ENCODE assay signal across 8 cellular contexts in genomic region chr17:39687101-39687545, GRCh38. TPM values are rescaled to one million over a fixed set of nuclear protein-coding genes. Genes with fewer than 3 reads are reported as not detected.
DNase-seq lines count a peak whose midpoint lies in the region; ATAC-seq, FAIRE-seq and TF ChIP-seq lines count a peak whose summit lies in the region.

No MANE protein-coding gene starts in this region.

- no peaks in the 10 kb centered on the region for H3K9me1 ChIP-seq in keratinocyte (ENCODE audit: control insufficient read depth, extremely low read depth, insufficient read depth, low read length)

- dilution Hi-C loops in keratinocyte (cut with MboI; ENCODE audit: extremely low pct_ligation_motif_present, low sequenced_read_pairs): no loop called here

- peaks cover 24% of the 10 kb centered on the region for H3K36me3 Mint-ChIP-seq in T-helper 1 cell treated with Interleukin-12 subunit alpha and Interleukin-12 subunit beta and Interleukin-4 antibody, amounts not matched to agents 30 μg/mL and 1 μg/mL, for 36 hours (ENCODE audit: low read depth)
- H3K36me3 Mint-ChIP-seq in activated CD8-positive, alpha-beta T cell treated with anti-CD3 and anti-CD28 coated beads, Interleukin-2, amount 10 ng/mL, durations not matched to agents 7 days and 5 days (ENCODE audit: low read depth): peaks cover 16% of the 10 kb centered on the region

- no peaks in the 10 kb centered on the region for H3K79me2 ChIP-seq in keratinocyte (ENCODE audit: control insufficient read depth, insufficient read depth, low read length)

- WGBS in adrenal gland, 4 donors: 59 to 65% (median 61%) methylated on average over 6 of the region's 6 CpGs

- no peak overlapping the region for H3K9ac ChIP-seq in keratinocyte (ENCODE audit: control insufficient read depth, extremely low read depth, insufficient read depth, low read length)
- H3K9ac ChIP-seq in stomach smooth muscle (ENCODE audit: low read length in 2 of 2): peak overlapping the region; percentile 42 to 58

- H3K27ac Mint-ChIP-seq in T-helper 1 cell treated with Interleukin-12 subunit alpha and Interleukin-12 subunit beta and Interleukin-4 antibody, amounts not matched to agents 30 μg/mL and 1 μg/mL, for 36 hours: peak overlapping the region; percentile 95
- H3K27ac Mint-ChIP-seq in activated CD8-positive, alpha-beta T cell treated with anti-CD3 and anti-CD28 coated beads, Interleukin-2, amount 10 ng/mL, durations not matched to agents 7 days and 5 days: peak overlapping the region; percentile 95

- POLR2A ChIA-PET in activated CD8-positive, alpha-beta T cell treated with anti-CD3 and anti-CD28 coated beads, Interleukin-2, amount 10 ng/mL, durations not matched to agents 7 days and 5 days (lab: Charles Lee): interaction anchor here (2.1 to 2.7 kb wide), 3 partner anchors 15 to 43 kb away, joined by 7 to 15 read pairs (median 12); partner anchors contain the start of gene MIEN1

- H3K4me3 Mint-ChIP-seq in T-helper 1 cell treated with Interleukin-12 subunit alpha and Interleukin-12 subunit beta and Interleukin-4 antibody, amounts not matched to agents 30 μg/mL and 1 μg/mL, for 36 hours: peak overlapping the region; percentile 86
- H3K4me3 Mint-ChIP-seq in activated CD8-positive, alpha-beta T cell treated with anti-CD3 and anti-CD28 coated beads, Interleukin-2, amount 10 ng/mL, durations not matched to agents 7 days and 5 days: peak overlapping the region; percentile 98

- peak overlapping the region; percentile 97 for H3K4me2 ChIP-seq in keratinocyte (ENCODE audit: control insufficient read depth, extremely low read depth, insufficient read depth, low read depth, low read length)

- no peaks in the 10 kb centered on the region for H3K27me3 Mint-ChIP-seq in T-helper 1 cell treated with Interleukin-12 subunit alpha and Interleukin-12 subunit beta and Interleukin-4 antibody, amounts not matched to agents 30 μg/mL and 1 μg/mL, for 36 hours (ENCODE audit: low read depth)
- no peaks in the 10 kb centered on the region for H3K27me3 Mint-ChIP-seq in activated CD8-positive, alpha-beta T cell treated with anti-CD3 and anti-CD28 coated beads, Interleukin-2, amount 10 ng/mL, durations not matched to agents 7 days and 5 days (ENCODE audit: low read depth)

- peak overlapping the region; percentile 69 for H2AFZ ChIP-seq in keratinocyte (ENCODE audit: control insufficient read depth, low read length)

- no peaks in the 10 kb centered on the region for H3K27me3 ChIP-seq in keratinocyte (ENCODE audit: control insufficient read depth, extremely low read depth, insufficient read depth, low read length)
- H3K27me3 ChIP-seq in stomach smooth muscle (ENCODE audit: control insufficient read depth in 1 of 2, insufficient read depth in 2 of 2, low read length in 2 of 2): no peaks in the 10 kb centered on the region
- no peaks in the 10 kb centered on the region for H3K27me3 ChIP-seq in adrenal gland

- no peaks in the 10 kb centered on the region for H4K20me1 ChIP-seq in keratinocyte (ENCODE audit: control insufficient read depth, extremely low read depth, insufficient read depth, low read length)

- TF ChIP-seq POLR2A in adrenal gland (IDR thresholded peaks at IDR 0.05): no peak

- intact Hi-C loops in adrenal gland (cut with DNase I): no loop called here

- CTCF ChIA-PET in activated CD8-positive, alpha-beta T cell treated with anti-CD3 and anti-CD28 coated beads, Interleukin-2, amount 10 ng/mL, durations not matched to agents 7 days and 5 days (lab: Charles Lee): interaction anchor here (1.6 to 2.9 kb wide), 5 partner anchors 8 to 65 kb away, joined by 7 to 16 read pairs (median 12); partner anchors contain the start of genes MIEN1 and PNMT

- H3K36me3 ChIP-seq in keratinocyte (ENCODE audit: control insufficient read depth in 2 of 2, extremely low read depth in 1 of 2, insufficient read depth in 2 of 2, low read length in 2 of 2): no peaks in the 10 kb centered on the region
- H3K36me3 ChIP-seq in stomach smooth muscle (ENCODE audit: control insufficient read depth in 2 of 2, insufficient read depth in 2 of 2, low read length in 2 of 2): peaks cover 9 to 10% of the 10 kb centered on the region in 2 donors
- no peaks in the 10 kb centered on the region for H3K36me3 ChIP-seq in adrenal gland (replicated peaks in 1 of 2)

- FAIRE-seq in keratinocyte (lab: Jason Lieb, UNC): no peak

- no peak overlapping the region for H3K27ac ChIP-seq in keratinocyte (ENCODE audit: control insufficient read depth, insufficient read depth, low read length)
- peak overlapping the region; percentile 84 for H3K27ac ChIP-seq in stomach smooth muscle (ENCODE audit: low read length)
- H3K27ac ChIP-seq in adrenal gland: peak overlapping the region in 1 of 5 donors; percentile 94

- peaks cover 14% of the 10 kb centered on the region for H3K4me1 ChIP-seq in keratinocyte (ENCODE audit: control insufficient read depth, extremely low read depth, insufficient read depth, low read length)
- peaks cover 7% of the 10 kb centered on the region for H3K4me1 ChIP-seq in stomach smooth muscle (ENCODE audit: control insufficient read depth, insufficient read depth, low read length)
- H3K4me1 ChIP-seq in adrenal gland (replicated peaks in 1 of 2): peaks cover 8 to 14% of the 10 kb centered on the region in 2 donors

- peaks cover 21% of the 10 kb centered on the region for H3K4me1 Mint-ChIP-seq in T-helper 1 cell treated with Interleukin-12 subunit alpha and Interleukin-12 subunit beta and Interleukin-4 antibody, amounts not matched to agents 30 μg/mL and 1 μg/mL, for 36 hours (ENCODE audit: low read depth)
- H3K4me1 Mint-ChIP-seq in activated CD8-positive, alpha-beta T cell treated with anti-CD3 and anti-CD28 coated beads, Interleukin-2, amount 10 ng/mL, durations not matched to agents 7 days and 5 days (ENCODE audit: low read depth): peaks cover 28% of the 10 kb centered on the region

- H3K9me3 ChIP-seq in keratinocyte (ENCODE audit: control insufficient read depth, low read depth, low read length) (no peaks in the 10 kb centered on the region), stomach smooth muscle (ENCODE audit: control insufficient read depth in 2 of 2, low read length in 2 of 2) (no peaks in the 10 kb centered on the region), adrenal gland (replicated peaks in 1 of 3) (no peaks in the 10 kb centered on the region)

- DNase-seq in T-helper 1 cell: no peak
- DNase-seq in activated CD8-positive, alpha-beta T cell treated with anti-CD3 and anti-CD28 coated beads, Interleukin-2, amount 10 ng/mL, durations not matched to agents 7 days and 5 days: no peak
- DNase-seq in keratinocyte (ENCODE audit: low read depth, low spot score): no peak
- DNase-seq in adrenal gland: no peak
- DNase-seq in activated gamma-delta T cell treated with Interleukin-2 at 50 U/mL for 16 hours: no peak

- ATAC-seq in activated CD8-positive, alpha-beta T cell treated with anti-CD3 and anti-CD28 coated beads, Interleukin-2, amount 10 ng/mL, durations not matched to agents 7 days and 5 days: no peak
- no peak for ATAC-seq in HG02759 (IDR thresholded peaks at IDR 0.05; ENCODE audit: unreplicated experiment)

- no peak for TF ChIP-seq CTCF in keratinocyte (optimal IDR thresholded peaks at IDR 0.05 in 1 of 3, IDR thresholded peaks at IDR 0.05 in 1 of 3, conservative IDR thresholded peaks at IDR 0.05 in 1 of 3; ENCODE audit: extremely low read depth in 1 of 3, insufficient read depth in 2 of 3, low read length in 3 of 3)
- TF ChIP-seq CTCF in adrenal gland (IDR thresholded peaks at IDR 0.05): no peak

- H3K9me3 Mint-ChIP-seq in T-helper 1 cell treated with Interleukin-12 subunit alpha and Interleukin-12 subunit beta and Interleukin-4 antibody, amounts not matched to agents 30 μg/mL and 1 μg/mL, for 36 hours: peaks cover 7% of the 10 kb centered on the region
- no peaks in the 10 kb centered on the region for H3K9me3 Mint-ChIP-seq in activated CD8-positive, alpha-beta T cell treated with anti-CD3 and anti-CD28 coated beads, Interleukin-2, amount 10 ng/mL, durations not matched to agents 7 days and 5 days (ENCODE audit: insufficient read depth)

- H3K4me3 ChIP-seq in keratinocyte (ENCODE audit: control insufficient read depth in 2 of 3, extremely low read depth in 1 of 3, insufficient read depth in 2 of 3, low read depth in 1 of 3, low read length in 3 of 3) (peak overlapping the region; percentile 47 to 84 (median 73)), stomach smooth muscle (ENCODE audit: low read length in 2 of 2) (peak overlapping the region; percentile 87 to 94), adrenal gland (peak overlapping the region in 2 of 4 donors; percentile 44 to 66)

RNA-seq across cellular contexts. Expression of gene PGAP3, which starts 0.7 kb away (rescaled TPM):
- 10 to 100 TPM; 12.3 to 14.7 TPM for total RNA-seq in activated CD8-positive, alpha-beta T cell treated with anti-CD3 and anti-CD28 coated beads, Interleukin-2, amount 10 ng/mL, durations not matched to agents 7 days and 5 days
- polyA plus RNA-seq in keratinocyte (4.8 to 10.8 TPM (median 5.6 TPM) in 3 replicates), adrenal gland (10 to 100 TPM in 2 of 3 donors, 1 to 10 TPM in 1; 7.6 to 24.2 (median 23.0) TPM)
- 1.8 TPM for polyA plus RNA-seq in keratinocyte (2011; ENCODE audit: low read depth)
- 3.5 and 4.9 TPM in 2 replicates for polyA plus RNA-seq in keratinocyte (2011; cell fraction: cytosol; rRNA removed)
- polyA plus RNA-seq in keratinocyte (2011; cell fraction: nucleus; rRNA removed): 21.6 and 27.4 TPM in 2 replicates
- polyA plus RNA-seq in keratinocyte (2012; ENCODE audit: low replicate concordance): 5.2 and 11.7 TPM in 2 replicates
- 10.4 to 23.9 TPM (median 16.9 TPM) in 3 replicates for polyA minus RNA-seq in keratinocyte
- 9.6 TPM for polyA minus RNA-seq in keratinocyte (2011; cell fraction: cytosol; rRNA and poly(A)+ RNA removed)
- polyA minus RNA-seq in keratinocyte (2011; cell fraction: nucleus; rRNA and poly(A)+ RNA removed): 9.9 and 11.1 TPM in 2 replicates
- total RNA-seq in adrenal gland: 10 to 100 TPM; 19.3 to 35.1 (median 22.8) TPM

RNA-seq across cellular contexts. Expression of gene ERBB2, which starts 12.7 kb away (rescaled TPM):
- total RNA-seq in activated CD8-positive, alpha-beta T cell treated with anti-CD3 and anti-CD28 coated beads, Interleukin-2, amount 10 ng/mL, durations not matched to agents 7 days and 5 days: 1 to 10 TPM; 2.1 to 3.0 TPM
- 21.4 to 35.8 TPM (median 26.9 TPM) in 3 replicates for polyA plus RNA-seq in keratinocyte
- 59.5 TPM for polyA plus RNA-seq in keratinocyte (2011; ENCODE audit: low read depth)
- 10.5 and 15.2 TPM in 2 replicates for polyA plus RNA-seq in keratinocyte (2011; cell fraction: cytosol; rRNA removed)
- polyA plus RNA-seq in keratinocyte (2011; cell fraction: nucleus; rRNA removed): 65.9 and 71.5 TPM in 2 replicates
- 31.6 and 48.5 TPM in 2 replicates for polyA plus RNA-seq in keratinocyte (2012; ENCODE audit: low replicate concordance)
- 40.8 to 206 TPM (median 72.4 TPM) in 3 replicates for polyA minus RNA-seq in keratinocyte
- 44.5 TPM for polyA minus RNA-seq in keratinocyte (2011; cell fraction: cytosol; rRNA and poly(A)+ RNA removed)
- polyA minus RNA-seq in keratinocyte (2011; cell fraction: nucleus; rRNA and poly(A)+ RNA removed): 140 and 173 TPM in 2 replicates
- 10 to 100 TPM in 6 of 8 donors, 1 to 10 TPM in 2; 7.4 to 16.9 (median 12.4) TPM for total RNA-seq in adrenal gland
- polyA plus RNA-seq in adrenal gland: 10 to 100 TPM in 1 of 3 donors, 1 to 10 TPM in 2; 4.8 to 12.3 (median 8.3) TPM

RNA-seq across cellular contexts. Expression of gene PNMT, which starts 18.9 kb away (rescaled TPM):
- not detected for total RNA-seq in activated CD8-positive, alpha-beta T cell treated with anti-CD3 and anti-CD28 coated beads, Interleukin-2, amount 10 ng/mL, durations not matched to agents 7 days and 5 days
- polyA plus RNA-seq in keratinocyte: not detected in 3 replicates
- not detected for polyA plus RNA-seq in keratinocyte (2011; ENCODE audit: low read depth)
- not detected in 2 replicates for polyA plus RNA-seq in keratinocyte (2011; cell fraction: cytosol; rRNA removed)
- not detected in 2 replicates for polyA plus RNA-seq in keratinocyte (2011; cell fraction: nucleus; rRNA removed)
- polyA plus RNA-seq in keratinocyte (2012; ENCODE audit: low replicate concordance): not detected in 2 replicates
- not detected in 3 replicates for polyA minus RNA-seq in keratinocyte
- not detected for polyA minus RNA-seq in keratinocyte (2011; cell fraction: cytosol; rRNA and poly(A)+ RNA removed)
- not detected in 2 replicates for polyA minus RNA-seq in keratinocyte (2011; cell fraction: nucleus; rRNA and poly(A)+ RNA removed)
- total RNA-seq in adrenal gland: 100 to 1,000 TPM in 3 of 8 donors, 10 to 100 TPM in 1, 1 to 10 TPM in 2, under 1 TPM in 1, not detected in 1; 0.47 to 366 (median 11.4) TPM
- polyA plus RNA-seq in adrenal gland: 100 to 1,000 TPM; 185 to 593 (median 477) TPM

RNA-seq across cellular contexts. Expression of gene TCAP, which starts 22.0 kb away (rescaled TPM):
- total RNA-seq in activated CD8-positive, alpha-beta T cell treated with anti-CD3 and anti-CD28 coated beads, Interleukin-2, amount 10 ng/mL, durations not matched to agents 7 days and 5 days: 1 to 10 TPM; 1.3 to 1.8 TPM
- polyA plus RNA-seq in keratinocyte: 0.06 to 0.26 TPM (median 0.20 TPM) in 3 replicates
- 0.20 TPM for polyA plus RNA-seq in keratinocyte (2011; ENCODE audit: low read depth)
- 0.06 and 0.13 TPM in 2 replicates for polyA plus RNA-seq in keratinocyte (2011; cell fraction: cytosol; rRNA removed)
- polyA plus RNA-seq in keratinocyte (2011; cell fraction: nucleus; rRNA removed): 0.70 and 1.1 TPM in 2 replicates
- 0.16 and 0.62 TPM in 2 replicates for polyA plus RNA-seq in keratinocyte (2012; ENCODE audit: low replicate concordance)
- polyA minus RNA-seq in keratinocyte: 0.36 to 0.79 TPM in 2 of 3 replicates, not detected in the other
- not detected for polyA minus RNA-seq in keratinocyte (2011; cell fraction: cytosol; rRNA and poly(A)+ RNA removed)
- polyA minus RNA-seq in keratinocyte (2011; cell fraction: nucleus; rRNA and poly(A)+ RNA removed): 0.42 TPM in 1 of 2 replicates, not detected in the other
- 10 to 100 TPM in 1 of 8 donors, 1 to 10 TPM in 4, under 1 TPM in 2, not detected in 1; 0.78 to 13.6 (median 1.5) TPM for total RNA-seq in adrenal gland
- 10 to 100 TPM in 1 of 3 donors, 1 to 10 TPM in 1, under 1 TPM in 1; 0.92 to 13.4 (median 2.9) TPM for polyA plus RNA-seq in adrenal gland

RNA-seq across cellular contexts. Expression of gene MIEN1, which starts 43.2 kb away (rescaled TPM):
- 10 to 100 TPM; 44.0 to 44.6 TPM for total RNA-seq in activated CD8-positive, alpha-beta T cell treated with anti-CD3 and anti-CD28 coated beads, Interleukin-2, amount 10 ng/mL, durations not matched to agents 7 days and 5 days
- polyA plus RNA-seq in keratinocyte: 38.4 to 59.0 TPM (median 51.8 TPM) in 3 replicates
- polyA plus RNA-seq in keratinocyte (2011; ENCODE audit: low read depth): 6.9 TPM
- 56.9 and 63.0 TPM in 2 replicates for polyA plus RNA-seq in keratinocyte (2011; cell fraction: cytosol; rRNA removed)
- polyA plus RNA-seq in keratinocyte (2011; cell fraction: nucleus; rRNA removed): 17.7 and 18.4 TPM in 2 replicates
- 53.2 and 63.0 TPM in 2 replicates for polyA plus RNA-seq in keratinocyte (2012; ENCODE audit: low replicate concordance)
- 17.4 to 26.6 TPM (median 26.2 TPM) in 3 replicates for polyA minus RNA-seq in keratinocyte
- 20.1 TPM for polyA minus RNA-seq in keratinocyte (2011; cell fraction: cytosol; rRNA and poly(A)+ RNA removed)
- 5.2 and 7.8 TPM in 2 replicates for polyA minus RNA-seq in keratinocyte (2011; cell fraction: nucleus; rRNA and poly(A)+ RNA removed)
- total RNA-seq in adrenal gland: 100 to 1,000 TPM in 1 of 8 donors, 10 to 100 TPM in 7; 41.9 to 210 (median 46.7) TPM
- polyA plus RNA-seq in adrenal gland: 100 to 1,000 TPM in 2 of 3 donors, 10 to 100 TPM in 1; 79.9 to 130 (median 108) TPM
